ENCODE assay signal across 19 cellular contexts in genomic region chr2:831638-832037, GRCh38.
"Had no signal": no experiment of that assay in that cellular context is flagged by ENCODE, and none has a peak within 500 bp of the region (broad histone marks: within the 10 kb centered on the region; RNA-seq: fewer than 3 reads in every experiment).

No MANE protein-coding gene starts in this region.

- H3K4me3 ChIP-seq: SJCRH30 had no signal

- H3K4me1 ChIP-seq: SJCRH30 had no signal

- H3K27ac ChIP-seq: SJCRH30 had no signal

- H3K27me3 ChIP-seq: SJCRH30 had no signal

- ATAC-seq: SK-N-SH treated with all-trans-retinoic acid at 6 μM for 48 hours had no signal

- H3K9me3 ChIP-seq: SJCRH30 had no signal

- H3K36me3 ChIP-seq: SJCRH30 had no signal

- DNase-seq: KBM-7, MV-4-11, NCI-H1048, NCI-H1105, NCI-H1417, NCI-H1436 treated with DMSO at 0.1 percent for 48 hours, NCI-H1694, NCI-H187 treated with DMSO at 0.1 percent for 48 hours, NCI-H2029 treated with DMSO at 0.1 percent for 48 hours, NCI-H2171 treated with DMSO at 0.1 percent for 48 hours, NCI-H345, NCI-H446 treated with DMSO at 0.1 percent for 48 hours, NCI-H510A treated with DMSO at 0.1 percent for 48 hours, NCI-H526, NCI-H82, RPMI8226, SHP77 treated with DMSO at 0.1 percent for 48 hours, SJCRH30 had no signal
